Comparison of ENCODE assay signal across 9 cellular contexts in the genomic region with DNA sequence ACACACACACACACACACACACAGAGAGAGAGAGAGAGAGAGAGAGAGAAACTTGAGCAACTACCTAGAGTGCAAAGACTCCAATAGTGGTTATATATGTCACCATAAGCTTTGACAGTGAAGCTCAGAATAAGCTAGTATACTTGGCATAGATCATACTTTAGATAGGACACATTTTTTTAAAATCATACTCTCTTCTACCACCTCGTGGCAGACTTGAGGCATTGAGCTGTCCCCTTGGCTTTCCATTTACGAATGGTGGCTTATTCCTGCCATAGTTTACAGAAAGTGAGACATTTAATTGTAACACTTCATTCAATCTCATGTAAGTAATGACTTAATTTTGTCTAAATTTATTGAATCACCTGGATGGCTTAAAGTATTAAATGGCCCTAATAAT.
DNase-seq lines count a peak whose midpoint lies in the region; ATAC-seq and TF ChIP-seq lines count a peak whose summit lies in the region.
"Had no signal": no experiment of that assay in that cellular context is flagged by ENCODE, and none has a peak within 500 bp of the region (broad histone marks: within the 10 kb centered on the region; RNA-seq: fewer than 3 reads in every experiment).

No MANE protein-coding gene starts in this region.

- intact Hi-C loops in psoas muscle (cut with DNase I): no loop called here

- H3K36me3 ChIP-seq in psoas muscle (ENCODE audit: insufficient read depth in 1 of 2, low read depth in 1 of 2) (no peaks in the 10 kb centered on the region), tibial nerve (no peaks in the 10 kb centered on the region)
- H3K36me3 ChIP-seq: BLaER1 had no signal

- H3K4me1 ChIP-seq in psoas muscle (no peaks in the 10 kb centered on the region), tibial nerve (no peaks in the 10 kb centered on the region)
- H3K4me1 ChIP-seq: BLaER1 had no signal

- H3K9me3 ChIP-seq in psoas muscle (no peaks in the 10 kb centered on the region), tibial nerve (no peaks in the 10 kb centered on the region)
- H3K9me3 ChIP-seq: BLaER1 had no signal

- TF ChIP-seq POLR2A in tibial nerve (IDR thresholded peaks at IDR 0.05): no peak

- no peak for TF ChIP-seq EP300 in tibial nerve (IDR thresholded peaks at IDR 0.05)

- ATAC-seq in GM21619 (IDR thresholded peaks at IDR 0.05; ENCODE audit: unreplicated experiment): peak; percentile 97
- no peak for ATAC-seq in psoas muscle

- H3K4me3 ChIP-seq in cardiac fibroblast (replicated peaks in 1 of 2; ENCODE audit: low read depth in 2 of 2, low read length in 2 of 2) (no peak overlapping the region), psoas muscle (no peak overlapping the region), tibial nerve (no peak overlapping the region)
- H3K4me3 ChIP-seq: BLaER1 had no signal

- WGBS in psoas muscle, 3 donors: 40 to 78% (median 45%) methylated on average over 2 of the region's 2 CpGs
- WGBS in tibial nerve, 2 donors: 36 to 41% methylated on average over 2 of the region's 2 CpGs

- H3K27ac ChIP-seq in psoas muscle (no peak overlapping the region), tibial nerve (no peak overlapping the region)
- H3K27ac ChIP-seq: BLaER1 had no signal

- DNase-seq in NCI-H1417 (lab: John Stamatoyannopoulos, UW) (peak in 2 of 3 experiments; percentile 17 to 55), NCI-H1417 treated with DMSO at 0.1 percent for 48 hours (lab: John Stamatoyannopoulos, UW) (no peak), LHCN-M2 (ENCODE audit: low read depth) (peak; percentile 28), cardiac fibroblast (ENCODE audit: low read depth in 2 of 2) (peak; percentile 34 to 37), psoas muscle (no peak), glomerular visceral epithelial cell (ENCODE audit: extremely low spot score) (no peak), tibial nerve (ENCODE audit: low spot score in 2 of 2) (no peak)

- no peaks in the 10 kb centered on the region for H3K27me3 ChIP-seq in psoas muscle (ENCODE audit: insufficient read depth in 3 of 3, low read length in 2 of 3)
- H3K27me3 ChIP-seq in tibial nerve: no peaks in the 10 kb centered on the region
- H3K27me3 ChIP-seq: BLaER1 had no signal

- TF ChIP-seq CTCF in cardiac fibroblast (IDR thresholded peaks at IDR 0.05; ENCODE audit: low read depth, low read length) (peak; percentile 22), psoas muscle (IDR thresholded peaks at IDR 0.05) (peak; percentile 22), tibial nerve (IDR thresholded peaks at IDR 0.05) (peak in 2 of 5 experiments; percentile 28)

Comparison
In these comparisons a context has a peak if more than half of its experiments do, and no peak if none do; other contexts are left out.
1. DNase-seq: peak in NCI-H1417 (2 of 3), LHCN-M2 (single experiment) and cardiac fibroblast (2 of 2); none in NCI-H1417 treated with DMSO at 0.1 percent for 48 hours (single experiment), psoas muscle (0 of 2), glomerular visceral epithelial cell (single experiment) and tibial nerve (0 of 2).